In genomic region chr6:118467181-118467580, GRCh38 we compare ENCODE assay signal across 15 cellular contexts.
DNase-seq lines count a peak whose midpoint lies in the region; ATAC-seq and TF ChIP-seq lines count a peak whose summit lies in the region.
"Had no signal": no experiment of that assay in that cellular context is flagged by ENCODE, and none has a peak within 500 bp of the region (broad histone marks: within the 10 kb centered on the region; RNA-seq: fewer than 3 reads in every experiment).

No MANE protein-coding gene starts in this region.

- ATAC-seq in GM21529 (IDR thresholded peaks at IDR 0.05; ENCODE audit: unreplicated experiment) (peak; percentile 88), HG03066 (IDR thresholded peaks at IDR 0.05; ENCODE audit: low read depth, unreplicated experiment) (peak; percentile 71)

- H3K4me3 Mint-ChIP-seq in activated T-cell treated with anti-CD3 and anti-CD28 coated beads, Interleukin-2, amount 50 U/mL, for 24 hours = no peak overlapping the region
- H3K4me3 Mint-ChIP-seq in stimulated activated naive CD8-positive, alpha-beta T cell treated with anti-CD3 and anti-CD28 coated beads, Interleukin-15, Interleukin-2, amounts not matched to agents 100 ng/mL and 50 ng/mL, for 24 hours = no peak overlapping the region
- no peak overlapping the region for H3K4me3 Mint-ChIP-seq in chondrocyte (ENCODE audit: unreplicated experiment)

- peaks cover 16% of the 10 kb centered on the region for H3K4me1 Mint-ChIP-seq in activated T-cell treated with anti-CD3 and anti-CD28 coated beads, Interleukin-2, amount 50 U/mL, for 24 hours (ENCODE audit: low read depth)
- H3K4me1 Mint-ChIP-seq in stimulated activated naive CD8-positive, alpha-beta T cell treated with anti-CD3 and anti-CD28 coated beads, Interleukin-15, Interleukin-2, amounts not matched to agents 100 ng/mL and 50 ng/mL, for 24 hours (ENCODE audit: low read depth) = peaks cover 20% of the 10 kb centered on the region
- peaks cover 7% of the 10 kb centered on the region for H3K4me1 Mint-ChIP-seq in chondrocyte (ENCODE audit: low read depth)

- no peak for DNase-seq in activated T-cell treated with anti-CD3 and anti-CD28 coated beads, Interleukin-2, amount 50 U/mL, for 24 hours
- DNase-seq in activated T-cell treated with anti-CD3 and anti-CD28 coated beads for 4 hours (no peak), erythroblast (lab: John Stamatoyannopoulos, UW) (no peak), chondrocyte (ENCODE audit: low spot score) (no peak)
- no peak for DNase-seq in activated CD4-positive, alpha-beta T cell treated with anti-CD3 and anti-CD28 coated beads for 48 hours
- DNase-seq: ACHN, Calu3, dorsolateral prefrontal cortex, Karpas-422, mesendoderm, NCI-H2029, upper lobe of left lung had no signal

- H3K27ac Mint-ChIP-seq in activated T-cell treated with anti-CD3 and anti-CD28 coated beads, Interleukin-2, amount 50 U/mL, for 24 hours = peak overlapping the region; percentile 48
- H3K27ac Mint-ChIP-seq in stimulated activated naive CD8-positive, alpha-beta T cell treated with anti-CD3 and anti-CD28 coated beads, Interleukin-15, Interleukin-2, amounts not matched to agents 100 ng/mL and 50 ng/mL, for 24 hours = peak overlapping the region; percentile 28
- H3K27ac Mint-ChIP-seq in chondrocyte (ENCODE audit: unreplicated experiment) = no peak overlapping the region

- H3K9me3 Mint-ChIP-seq in activated T-cell treated with anti-CD3 and anti-CD28 coated beads, Interleukin-2, amount 50 U/mL, for 24 hours = no peaks in the 10 kb centered on the region
- no peaks in the 10 kb centered on the region for H3K9me3 Mint-ChIP-seq in stimulated activated naive CD8-positive, alpha-beta T cell treated with anti-CD3 and anti-CD28 coated beads, Interleukin-15, Interleukin-2, amounts not matched to agents 100 ng/mL and 50 ng/mL, for 24 hours
- H3K9me3 Mint-ChIP-seq in chondrocyte (ENCODE audit: low read depth) = no peaks in the 10 kb centered on the region

- TF ChIP-seq CTCF in chondrocyte (IDR thresholded peaks at IDR 0.05) = no peak

- no peak for TF ChIP-seq POLR2A in erythroblast (IDR thresholded peaks at IDR 0.05; ENCODE audit: low read length)

- peaks cover 92% of the 10 kb centered on the region for H3K36me3 Mint-ChIP-seq in activated T-cell treated with anti-CD3 and anti-CD28 coated beads, Interleukin-2, amount 50 U/mL, for 24 hours (ENCODE audit: low read depth)
- peaks cover 67% of the 10 kb centered on the region for H3K36me3 Mint-ChIP-seq in stimulated activated naive CD8-positive, alpha-beta T cell treated with anti-CD3 and anti-CD28 coated beads, Interleukin-15, Interleukin-2, amounts not matched to agents 100 ng/mL and 50 ng/mL, for 24 hours (ENCODE audit: low read depth)
- peaks cover 28% of the 10 kb centered on the region for H3K36me3 Mint-ChIP-seq in chondrocyte (ENCODE audit: low read depth)

- no peaks in the 10 kb centered on the region for H3K27me3 Mint-ChIP-seq in activated T-cell treated with anti-CD3 and anti-CD28 coated beads, Interleukin-2, amount 50 U/mL, for 24 hours
- H3K27me3 Mint-ChIP-seq in stimulated activated naive CD8-positive, alpha-beta T cell treated with anti-CD3 and anti-CD28 coated beads, Interleukin-15, Interleukin-2, amounts not matched to agents 100 ng/mL and 50 ng/mL, for 24 hours = no peaks in the 10 kb centered on the region
- no peaks in the 10 kb centered on the region for H3K27me3 Mint-ChIP-seq in chondrocyte (ENCODE audit: low read depth)
